ENCODE assay signal across 10 cellular contexts in the genomic region with DNA sequence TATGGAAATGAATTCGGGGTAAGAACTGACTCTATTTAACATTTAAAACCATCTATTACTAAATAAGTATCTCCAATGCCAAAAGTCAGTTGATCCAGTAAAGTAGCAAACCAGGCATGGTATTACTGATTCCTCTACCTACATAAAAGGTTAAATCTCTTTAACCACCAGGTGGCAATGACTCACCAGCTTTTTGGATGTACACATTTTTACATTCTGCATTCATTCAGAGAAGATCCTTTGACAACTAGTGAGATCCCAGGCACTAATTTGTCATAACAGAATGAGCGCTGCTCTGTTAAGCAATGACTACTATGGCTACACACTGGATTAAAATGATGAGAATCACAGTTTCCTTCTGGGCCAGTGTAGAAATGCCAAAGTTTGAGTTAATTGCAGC.
DNase-seq lines count a peak whose midpoint lies in the region; ATAC-seq and TF ChIP-seq lines count a peak whose summit lies in the region.
"Had no signal": no experiment of that assay in that cellular context is flagged by ENCODE, and none has a peak within 500 bp of the region (broad histone marks: within the 10 kb centered on the region; RNA-seq: fewer than 3 reads in every experiment).

No MANE protein-coding gene starts in this region.

- peaks cover 5% of the 10 kb centered on the region for H3K9me3 ChIP-seq in lower lobe of right lung
- no peaks in the 10 kb centered on the region for H3K9me3 ChIP-seq in CD8-positive, alpha-beta T cell (ENCODE audit: low read length)
- no peaks in the 10 kb centered on the region for H3K9me3 ChIP-seq in esophagus squamous epithelium

- H3K27ac ChIP-seq in lower lobe of right lung (no peak overlapping the region), esophagus squamous epithelium (no peak overlapping the region)
- H3K27ac ChIP-seq in CD8-positive, alpha-beta T cell (ENCODE audit: low read depth, low read length), result no peak overlapping the region

- ATAC-seq in SK-N-SH treated with all-trans-retinoic acid at 6 μM for 48 hours, result 0 out of 3 replicates have a peak, but pooled peaks have one; percentile 43
- no peak for ATAC-seq in lower lobe of right lung
- ATAC-seq in CD8-positive, alpha-beta T cell, result no peak
- ATAC-seq: activated CD4-positive, CD25-positive, alpha-beta regulatory T cell treated with anti-CD3 and anti-CD28 coated beads, Interleukin-2, amount 50 U/mL, for 24 hours had no signal

- H3K36me3 Mint-ChIP-seq in CD8-positive, alpha-beta T cell, result no peaks in the 10 kb centered on the region

- DNase-seq in DMS79 (lab: John Stamatoyannopoulos, UW), result peak; percentile 4
- DNase-seq in NCI-H1105 (lab: John Stamatoyannopoulos, UW), result peak; percentile 37
- peak; percentile 36 for DNase-seq in kidney tubule cell (ENCODE audit: low spot score)
- no peak for DNase-seq in NCI-H128 (lab: John Stamatoyannopoulos, UW; ENCODE audit: unreplicated experiment)
- DNase-seq in lower lobe of right lung, result no peak
- DNase-seq in CD8-positive, alpha-beta T cell, result no peak
- DNase-seq in esophagus squamous epithelium (lab: John Stamatoyannopoulos, UW), result no peak
- DNase-seq: stimulated activated naive CD4-positive, alpha-beta T cell treated with Interleukin-2 at 50 U/mL for 16 hours had no signal

- no peaks in the 10 kb centered on the region for H3K4me1 Mint-ChIP-seq in CD8-positive, alpha-beta T cell (ENCODE audit: low read depth)

- WGBS in esophagus squamous epithelium, 2 donors, result 36 to 54% methylated on average over 2 of the region's 2 CpGs

- POLR2A ChIA-PET in CD8-positive, alpha-beta T cell (lab: Charles Lee), result no interaction called here

- no peak overlapping the region for H3K4me3 Mint-ChIP-seq in CD8-positive, alpha-beta T cell

- H3K4me1 ChIP-seq in lower lobe of right lung (no peaks in the 10 kb centered on the region), esophagus squamous epithelium (no peaks in the 10 kb centered on the region)
- no peaks in the 10 kb centered on the region for H3K4me1 ChIP-seq in CD8-positive, alpha-beta T cell (ENCODE audit: insufficient read depth, low read length)

- intact Hi-C loops in lower lobe of right lung (cut with DNase I) (no loop called here), esophagus squamous epithelium (cut with DNase I) (no loop called here)
- intact Hi-C loops in CD8-positive, alpha-beta T cell (cut with DNase I, micrococcal nuclease), result loop anchor here in 1 of 2 experiments (10.0 kb wide), 1 partner anchor 1468 kb away; no protein-coding TSS in a partner anchor

- no peak overlapping the region for H3K27ac Mint-ChIP-seq in CD8-positive, alpha-beta T cell

- no peaks in the 10 kb centered on the region for H3K27me3 Mint-ChIP-seq in CD8-positive, alpha-beta T cell (ENCODE audit: low read depth)

- H3K36me3 ChIP-seq in lower lobe of right lung, result no peaks in the 10 kb centered on the region
- H3K36me3 ChIP-seq in CD8-positive, alpha-beta T cell (ENCODE audit: insufficient read depth, low read length), result no peaks in the 10 kb centered on the region
- no peaks in the 10 kb centered on the region for H3K36me3 ChIP-seq in esophagus squamous epithelium

- CTCF ChIA-PET in CD8-positive, alpha-beta T cell (lab: Charles Lee), result no interaction called here

- no peak for TF ChIP-seq POLR2A in esophagus squamous epithelium (IDR thresholded peaks at IDR 0.05)

- no peak for TF ChIP-seq CTCF in lower lobe of right lung (IDR thresholded peaks at IDR 0.05)
- TF ChIP-seq CTCF in CD8-positive, alpha-beta T cell (IDR thresholded peaks at IDR 0.05), result no peak
- no peak for TF ChIP-seq CTCF in esophagus squamous epithelium (IDR thresholded peaks at IDR 0.05)

- H3K4me3 ChIP-seq in lower lobe of right lung (no peak overlapping the region), esophagus squamous epithelium (no peak overlapping the region)
- H3K4me3 ChIP-seq in CD8-positive, alpha-beta T cell (ENCODE audit: low read depth, low read length), result no peak overlapping the region

- no peaks in the 10 kb centered on the region for H3K27me3 ChIP-seq in lower lobe of right lung (ENCODE audit: low read depth)
- H3K27me3 ChIP-seq in CD8-positive, alpha-beta T cell (ENCODE audit: insufficient read depth, low read length), result no peaks in the 10 kb centered on the region
- no peaks in the 10 kb centered on the region for H3K27me3 ChIP-seq in esophagus squamous epithelium

- peaks cover 7% of the 10 kb centered on the region for H3K9me3 Mint-ChIP-seq in CD8-positive, alpha-beta T cell

TF ChIP-seq in SK-N-SH treated with all-trans-retinoic acid at 6 μM for 48 hours, 23 proteins besides CTCF, POLR2A, EP300 and RAD21 (continues in another document):
- TF ChIP-seq, protein P1, sequence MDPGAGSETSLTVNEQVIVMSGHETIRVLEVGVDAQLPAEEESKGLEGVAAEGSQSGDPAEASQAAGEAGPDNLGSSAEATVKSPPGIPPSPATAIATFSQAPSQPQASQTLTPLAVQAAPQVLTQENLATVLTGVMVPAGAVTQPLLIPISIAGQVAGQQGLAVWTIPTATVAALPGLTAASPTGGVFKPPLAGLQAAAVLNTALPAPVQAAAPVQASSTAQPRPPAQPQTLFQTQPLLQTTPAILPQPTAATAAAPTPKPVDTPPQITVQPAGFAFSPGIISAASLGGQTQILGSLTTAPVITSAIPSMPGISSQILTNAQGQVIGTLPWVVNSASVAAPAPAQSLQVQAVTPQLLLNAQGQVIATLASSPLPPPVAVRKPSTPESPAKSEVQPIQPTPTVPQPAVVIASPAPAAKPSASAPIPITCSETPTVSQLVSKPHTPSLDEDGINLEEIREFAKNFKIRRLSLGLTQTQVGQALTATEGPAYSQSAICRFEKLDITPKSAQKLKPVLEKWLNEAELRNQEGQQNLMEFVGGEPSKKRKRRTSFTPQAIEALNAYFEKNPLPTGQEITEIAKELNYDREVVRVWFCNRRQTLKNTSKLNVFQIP (CRISPR knock-in tag; IDR thresholded peaks at IDR 0.05; ENCODE audit: borderline replicate concordance, low read depth), result no peak
- TF ChIP-seq, protein P2, sequence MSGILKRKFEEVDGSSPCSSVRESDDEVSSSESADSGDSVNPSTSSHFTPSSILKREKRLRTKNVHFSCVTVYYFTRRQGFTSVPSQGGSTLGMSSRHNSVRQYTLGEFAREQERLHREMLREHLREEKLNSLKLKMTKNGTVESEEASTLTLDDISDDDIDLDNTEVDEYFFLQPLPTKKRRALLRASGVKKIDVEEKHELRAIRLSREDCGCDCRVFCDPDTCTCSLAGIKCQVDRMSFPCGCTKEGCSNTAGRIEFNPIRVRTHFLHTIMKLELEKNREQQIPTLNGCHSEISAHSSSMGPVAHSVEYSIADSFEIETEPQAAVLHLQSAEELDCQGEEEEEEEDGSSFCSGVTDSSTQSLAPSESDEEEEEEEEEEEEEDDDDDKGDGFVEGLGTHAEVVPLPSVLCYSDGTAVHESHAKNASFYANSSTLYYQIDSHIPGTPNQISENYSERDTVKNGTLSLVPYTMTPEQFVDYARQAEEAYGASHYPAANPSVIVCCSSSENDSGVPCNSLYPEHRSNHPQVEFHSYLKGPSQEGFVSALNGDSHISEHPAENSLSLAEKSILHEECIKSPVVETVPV (CRISPR knock-in tag; IDR thresholded peaks at IDR 0.05), result no peak
- TF ChIP-seq PPARA (CRISPR knock-in tag; IDR thresholded peaks at IDR 0.05; ENCODE audit: borderline replicate concordance) (no peak), OSR1 (CRISPR knock-in tag; IDR thresholded peaks at IDR 0.05) (no peak), TOX (CRISPR knock-in tag; IDR thresholded peaks at IDR 0.05; ENCODE audit: borderline replicate concordance) (no peak), ZNF8 (CRISPR knock-in tag; IDR thresholded peaks at IDR 0.05) (no peak), GLIS3 (CRISPR knock-in tag; IDR thresholded peaks at IDR 0.05) (no peak), RARB (CRISPR knock-in tag; IDR thresholded peaks at IDR 0.05) (no peak), BACH2 (CRISPR knock-in tag; IDR thresholded peaks at IDR 0.05; ENCODE audit: borderline replicate concordance) (no peak), ZFP3 (CRISPR knock-in tag; IDR thresholded peaks at IDR 0.05) (no peak)
- TF ChIP-seq, protein P3, sequence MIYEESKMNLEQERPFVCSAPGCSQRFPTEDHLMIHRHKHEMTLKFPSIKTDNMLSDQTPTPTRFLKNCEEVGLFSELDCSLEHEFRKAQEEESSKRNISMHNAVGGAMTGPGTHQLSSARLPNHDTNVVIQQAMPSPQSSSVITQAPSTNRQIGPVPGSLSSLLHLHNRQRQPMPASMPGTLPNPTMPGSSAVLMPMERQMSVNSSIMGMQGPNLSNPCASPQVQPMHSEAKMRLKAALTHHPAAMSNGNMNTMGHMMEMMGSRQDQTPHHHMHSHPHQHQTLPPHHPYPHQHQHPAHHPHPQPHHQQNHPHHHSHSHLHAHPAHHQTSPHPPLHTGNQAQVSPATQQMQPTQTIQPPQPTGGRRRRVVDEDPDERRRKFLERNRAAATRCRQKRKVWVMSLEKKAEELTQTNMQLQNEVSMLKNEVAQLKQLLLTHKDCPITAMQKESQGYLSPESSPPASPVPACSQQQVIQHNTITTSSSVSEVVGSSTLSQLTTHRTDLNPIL (CRISPR knock-in tag; IDR thresholded peaks at IDR 0.05; ENCODE audit: low read depth), result no peak
- TF ChIP-seq, protein P4, sequence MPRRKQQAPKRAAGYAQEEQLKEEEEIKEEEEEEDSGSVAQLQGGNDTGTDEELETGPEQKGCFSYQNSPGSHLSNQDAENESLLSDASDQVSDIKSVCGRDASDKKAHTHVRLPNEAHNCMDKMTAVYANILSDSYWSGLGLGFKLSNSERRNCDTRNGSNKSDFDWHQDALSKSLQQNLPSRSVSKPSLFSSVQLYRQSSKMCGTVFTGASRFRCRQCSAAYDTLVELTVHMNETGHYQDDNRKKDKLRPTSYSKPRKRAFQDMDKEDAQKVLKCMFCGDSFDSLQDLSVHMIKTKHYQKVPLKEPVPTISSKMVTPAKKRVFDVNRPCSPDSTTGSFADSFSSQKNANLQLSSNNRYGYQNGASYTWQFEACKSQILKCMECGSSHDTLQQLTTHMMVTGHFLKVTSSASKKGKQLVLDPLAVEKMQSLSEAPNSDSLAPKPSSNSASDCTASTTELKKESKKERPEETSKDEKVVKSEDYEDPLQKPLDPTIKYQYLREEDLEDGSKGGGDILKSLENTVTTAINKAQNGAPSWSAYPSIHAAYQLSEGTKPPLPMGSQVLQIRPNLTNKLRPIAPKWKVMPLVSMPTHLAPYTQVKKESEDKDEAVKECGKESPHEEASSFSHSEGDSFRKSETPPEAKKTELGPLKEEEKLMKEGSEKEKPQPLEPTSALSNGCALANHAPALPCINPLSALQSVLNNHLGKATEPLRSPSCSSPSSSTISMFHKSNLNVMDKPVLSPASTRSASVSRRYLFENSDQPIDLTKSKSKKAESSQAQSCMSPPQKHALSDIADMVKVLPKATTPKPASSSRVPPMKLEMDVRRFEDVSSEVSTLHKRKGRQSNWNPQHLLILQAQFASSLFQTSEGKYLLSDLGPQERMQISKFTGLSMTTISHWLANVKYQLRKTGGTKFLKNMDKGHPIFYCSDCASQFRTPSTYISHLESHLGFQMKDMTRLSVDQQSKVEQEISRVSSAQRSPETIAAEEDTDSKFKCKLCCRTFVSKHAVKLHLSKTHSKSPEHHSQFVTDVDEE (CRISPR knock-in tag; IDR thresholded peaks at IDR 0.05), result no peak

Comparison
In these comparisons a context has a peak if more than half of its experiments do, and no peak if none do; other contexts are left out.
1. DNase-seq: peak in DMS79 (single experiment), NCI-H1105 (single experiment) and kidney tubule cell (single experiment); none in NCI-H128 (single experiment), lower lobe of right lung (single experiment), CD8-positive, alpha-beta T cell (0 of 7) and esophagus squamous epithelium (single experiment).